In genomic region chr19:4185413-4186086, GRCh38 we compare ENCODE assay signal across 14 cellular contexts. TPM values are rescaled to one million over a fixed set of nuclear protein-coding genes. Genes with fewer than 3 reads are reported as not detected.
DNase-seq lines count a peak whose midpoint lies in the region; ATAC-seq, FAIRE-seq and TF ChIP-seq lines count a peak whose summit lies in the region.
"Had no signal": no experiment of that assay in that cellular context is flagged by ENCODE, and none has a peak within 500 bp of the region (broad histone marks: within the 10 kb centered on the region; RNA-seq: fewer than 3 reads in every experiment).

No MANE protein-coding gene starts in this region.

- CTCF ChIA-PET in HEK293 (lab: Yijun Ruan, JAX): interaction anchor here (1.2 to 1.3 kb wide), 2 partner anchors 16 to 19 kb away, joined by 3 to 4 read pairs; no protein-coding TSS in a partner anchor

- POLR2A ChIA-PET in HEK293 (lab: Yijun Ruan, JAX): no interaction called here

- no peak overlapping the region for H3K4me3 ChIP-seq in BE2C (ENCODE audit: low read depth, low read length)
- H3K4me3 ChIP-seq in HEK293 (ENCODE audit: low read depth, low read length): no peak overlapping the region
- H3K4me3 ChIP-seq in astrocyte (ENCODE audit: insufficient read depth, low read depth, low read length): no peak overlapping the region
- no peak overlapping the region for H3K4me3 ChIP-seq in iPS-15b (ENCODE audit: low read depth, low read length)
- H3K4me3 ChIP-seq: HAP-1, Peyer's patch had no signal

- H3K27me3 ChIP-seq in BE2C (no peaks in the 10 kb centered on the region), astrocyte (ENCODE audit: insufficient read depth, low read length) (no peaks in the 10 kb centered on the region), iPS-15b (ENCODE audit: control insufficient read depth, insufficient read depth, low read length) (no peaks in the 10 kb centered on the region)
- H3K27me3 ChIP-seq: Peyer's patch had no signal

- H3K4me1 Mint-ChIP-seq in astrocyte (ENCODE audit: low read depth, unreplicated experiment): peaks cover 2% of the 10 kb centered on the region
- H3K4me1 Mint-ChIP-seq in effector memory CD8-positive, alpha-beta T cell (ENCODE audit: low read depth in 2 of 2): peaks cover 15 to 26% of the 10 kb centered on the region in 2 donors

- no peak overlapping the region for H3K4me2 ChIP-seq in astrocyte (ENCODE audit: low read length)

- no peaks in the 10 kb centered on the region for H3K9me3 ChIP-seq in BE2C
- H3K9me3 ChIP-seq in HEK293 (ENCODE audit: control insufficient read depth, insufficient read depth, low read depth, low read length): no peaks in the 10 kb centered on the region
- H3K9me3 ChIP-seq in astrocyte (ENCODE audit: insufficient read depth, low read depth, low read length): no peaks in the 10 kb centered on the region
- no peaks in the 10 kb centered on the region for H3K9me3 ChIP-seq in iPS-15b (ENCODE audit: control insufficient read depth, insufficient read depth, low read length)
- H3K9me3 ChIP-seq: HAP-1, Peyer's patch had no signal

- DNase-seq in BE2C (peak; percentile 58), astrocyte (ENCODE audit: low read depth) (no peak), hippocampal formation (lab: John Stamatoyannopoulos, UW) (no peak), GM20000 (ENCODE audit: low spot score) (no peak)
- DNase-seq in effector memory CD8-positive, alpha-beta T cell: no peak
- DNase-seq: NCI-H1436 treated with DMSO at 0.1 percent for 48 hours had no signal

- peaks cover 16% of the 10 kb centered on the region for H3K79me2 ChIP-seq in astrocyte (ENCODE audit: insufficient read depth, low read length)

- H3K9ac ChIP-seq in astrocyte (ENCODE audit: low read length): no peak overlapping the region
- peak overlapping the region; percentile 28 for H3K9ac ChIP-seq in iPS-15b (ENCODE audit: low read depth, low read length)

- no peaks in the 10 kb centered on the region for H3K36me3 Mint-ChIP-seq in astrocyte (ENCODE audit: low read depth, unreplicated experiment)
- peaks cover 16% of the 10 kb centered on the region for H3K36me3 Mint-ChIP-seq in effector memory CD8-positive, alpha-beta T cell (ENCODE audit: insufficient read depth)

- no peak overlapping the region for H3K4me3 Mint-ChIP-seq in astrocyte (ENCODE audit: unreplicated experiment)
- H3K4me3 Mint-ChIP-seq in effector memory CD8-positive, alpha-beta T cell: no peak overlapping the region
- H3K4me3 Mint-ChIP-seq: CD14-positive monocyte had no signal

- H3K36me3 ChIP-seq in BE2C: peaks cover 2% of the 10 kb centered on the region
- H3K36me3 ChIP-seq in HEK293 (ENCODE audit: control insufficient read depth in 2 of 2, insufficient read depth in 1 of 2, low read length in 2 of 2): peaks cover 0 to 3% of the 10 kb centered on the region in 2 experiments; a peak in 2 of 3 replicates
- peaks cover under 1% of the 10 kb centered on the region for H3K36me3 ChIP-seq in astrocyte (ENCODE audit: insufficient read depth, low read length)
- H3K36me3 ChIP-seq in iPS-15b (ENCODE audit: control insufficient read depth, insufficient read depth, low read length): no peaks in the 10 kb centered on the region
- H3K36me3 ChIP-seq: HAP-1 had no signal

- peak overlapping the region; percentile 47 for H3K27ac Mint-ChIP-seq in astrocyte (ENCODE audit: unreplicated experiment)
- H3K27ac Mint-ChIP-seq in effector memory CD8-positive, alpha-beta T cell: peak overlapping the region in 1 of 2 donors; percentile 39
- H3K27ac Mint-ChIP-seq: CD14-positive monocyte had no signal

- H4K20me1 ChIP-seq in astrocyte (ENCODE audit: insufficient read depth, low read length): no peaks in the 10 kb centered on the region

- H3K27ac ChIP-seq in HEK293 (ENCODE audit: extremely low read depth, low read depth, low read length): no peak overlapping the region
- no peak overlapping the region for H3K27ac ChIP-seq in astrocyte (ENCODE audit: low read depth, low read length)
- H3K27ac ChIP-seq: HL-60 had no signal

- no peak for TF ChIP-seq CTCF in BE2C (IDR thresholded peaks at IDR 0.05; ENCODE audit: low read depth, low read length)
- no peak for TF ChIP-seq CTCF in HEK293 (tag by site-specific recombination; IDR thresholded peaks at IDR 0.05)
- TF ChIP-seq CTCF in astrocyte (IDR thresholded peaks at IDR 0.05; ENCODE audit: insufficient read depth, low read depth, low read length): no peak
- no peak for TF ChIP-seq CTCF in GM20000 (IDR thresholded peaks at IDR 0.05; ENCODE audit: extremely low read depth, missing control alignments)

- H3K9me3 Mint-ChIP-seq in astrocyte (ENCODE audit: unreplicated experiment): no peaks in the 10 kb centered on the region
- no peaks in the 10 kb centered on the region for H3K9me3 Mint-ChIP-seq in effector memory CD8-positive, alpha-beta T cell

- FAIRE-seq in astrocyte (lab: Jason Lieb, UNC): no peak

- ATAC-seq in GM18519 (IDR thresholded peaks at IDR 0.05; ENCODE audit: low FRiP score, unreplicated experiment): no peak
- ATAC-seq in effector memory CD8-positive, alpha-beta T cell (replicated peaks): no peak

- no peak overlapping the region for H2AFZ ChIP-seq in astrocyte (ENCODE audit: low read depth, low read length)

- H3K27me3 Mint-ChIP-seq in astrocyte (ENCODE audit: low read depth, unreplicated experiment): peaks cover 9% of the 10 kb centered on the region
- H3K27me3 Mint-ChIP-seq in effector memory CD8-positive, alpha-beta T cell: peaks cover 0 to 6% of the 10 kb centered on the region in 2 donors

- peaks cover 3% of the 10 kb centered on the region; the same call in 1 of the 2 replicates for H3K4me1 ChIP-seq in BE2C
- H3K4me1 ChIP-seq in HEK293 (ENCODE audit: control insufficient read depth, insufficient read depth, low read length): no peaks in the 10 kb centered on the region
- H3K4me1 ChIP-seq in astrocyte (ENCODE audit: insufficient read depth, low read length): no peaks in the 10 kb centered on the region
- no peaks in the 10 kb centered on the region for H3K4me1 ChIP-seq in iPS-15b (ENCODE audit: control insufficient read depth, insufficient read depth, low read length)
- H3K4me1 ChIP-seq: HAP-1 had no signal

TF ChIP-seq in HEK293, 187 proteins besides CTCF, POLR2A, EP300 and RAD21:
- TF ChIP-seq ZNF555 (tag by site-specific recombination; conservative IDR thresholded peaks at IDR 0.05) (no peak), ZFP3 (tag by site-specific recombination; IDR thresholded peaks at IDR 0.05; ENCODE audit: low read depth) (peak; percentile 97), ZNF677 (tag by site-specific recombination; IDR thresholded peaks at IDR 0.05) (no peak), ZNF843 (tag by site-specific recombination; IDR thresholded peaks at IDR 0.05) (no peak), ZNF335 (tag by site-specific recombination; conservative IDR thresholded peaks at IDR 0.05) (no peak), OSR2 (tag by site-specific recombination; IDR thresholded peaks at IDR 0.05) (no peak), HIC1 (tag by site-specific recombination; IDR thresholded peaks at IDR 0.05) (no peak)

RNA-seq across cellular contexts. Expression of gene ANKRD24, which starts 3.1 kb away (rescaled TPM):
- 0.40 TPM for polyA plus RNA-seq in BE2C (2012; ENCODE audit: insufficient read depth, insufficient read length, low read depth)
- 0.73 and 1.4 TPM in 2 replicates for total RNA-seq in astrocyte

RNA-seq across cellular contexts. Expression of gene SIRT6, which starts 3.2 kb away (rescaled TPM):
- 122 TPM for polyA plus RNA-seq in BE2C (2012; ENCODE audit: insufficient read depth, insufficient read length, low read depth)
- total RNA-seq in astrocyte: 26.0 and 29.2 TPM in 2 replicates

RNA-seq across cellular contexts. Expression of gene CREB3L3, which starts 32.1 kb away (rescaled TPM):
- polyA plus RNA-seq in BE2C (2012; ENCODE audit: insufficient read depth, insufficient read length, low read depth): not detected
- total RNA-seq in astrocyte: not detected in 2 replicates
- total RNA-seq: Right ventricle myocardium superior had no signal
- polyA plus RNA-seq: CD14-positive monocyte had no signal

RNA-seq across cellular contexts. Expression of gene EBI3, which starts 43.8 kb away (rescaled TPM):
- polyA plus RNA-seq in BE2C (2012; ENCODE audit: insufficient read depth, insufficient read length, low read depth): not detected
- 5.4 and 5.5 TPM in 2 replicates for total RNA-seq in astrocyte
